ENCODE assay signal across 8 cellular contexts in the genomic region with DNA sequence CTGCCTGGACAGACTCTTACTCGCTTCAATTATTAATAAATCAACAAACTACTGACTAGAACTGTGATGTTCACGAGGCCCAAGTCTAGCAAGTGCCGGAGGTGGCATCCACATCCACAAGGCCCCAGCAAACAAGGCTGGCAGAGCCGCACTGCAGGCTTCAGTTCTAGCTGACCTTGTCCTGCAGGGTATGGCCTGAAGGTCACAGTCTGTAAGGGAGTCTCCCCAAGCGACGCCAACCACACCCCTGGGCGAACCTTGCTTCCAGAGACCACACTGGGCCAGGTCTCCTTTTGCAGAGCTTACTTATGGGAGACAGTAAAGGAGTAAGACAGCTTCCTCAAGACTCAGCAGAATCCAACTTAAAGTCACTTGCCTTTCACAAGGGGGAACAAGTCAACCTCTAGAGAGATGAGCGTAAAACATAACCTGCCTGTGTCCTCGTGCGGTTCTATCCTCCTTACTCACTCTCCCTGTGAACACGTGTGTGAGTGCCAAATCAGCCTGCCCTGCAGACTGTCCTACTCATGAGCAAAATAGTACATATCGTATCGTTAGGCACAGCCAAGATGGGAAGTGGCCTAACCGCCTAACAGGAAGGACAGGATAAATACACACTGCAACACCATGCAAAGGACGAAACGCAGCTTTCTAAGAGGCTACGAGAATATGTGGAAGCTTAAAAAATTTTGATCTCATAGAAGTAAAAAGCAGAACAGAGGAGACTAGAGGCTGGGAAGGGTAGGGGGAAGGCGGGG. TPM values are rescaled to one million over a fixed set of nuclear protein-coding genes. Genes with fewer than 3 reads are reported as not detected.
A peak's percentile ranks its signal among the peaks of the same experiment; 100 is the strongest.
DNase-seq lines count a peak whose midpoint lies in the region; ATAC-seq and TF ChIP-seq lines count a peak whose summit lies in the region.

No MANE protein-coding gene starts in this region.

- no peaks in the 10 kb centered on the region for H3K36me3 Mint-ChIP-seq in T-cell

- peaks cover 95 to 98% (median 97%) of the 10 kb centered on the region in 3 donors for H3K4me1 Mint-ChIP-seq in T-cell

- CTCF ChIA-PET in T-cell (lab: Charles Lee), result interaction anchor here (0.6 to 7.6 kb wide), 4 partner anchors 18 to 74 kb away, joined by 3 to 132 read pairs (median 4); no protein-coding TSS in a partner anchor

- no peaks in the 10 kb centered on the region for H3K9me3 Mint-ChIP-seq in T-cell

- H3K4me3 Mint-ChIP-seq in T-cell, result peak overlapping the region; percentile 3 to 58 (median 34)

- peak overlapping the region; percentile 80 for H3K27ac ChIP-seq in psoas muscle

- peaks cover 90% of the 10 kb centered on the region for H3K4me1 ChIP-seq in psoas muscle

- no peak overlapping the region for H3K4me3 ChIP-seq in psoas muscle

- DNase-seq in G401 (ENCODE audit: low spot score), result peak; percentile 82
- peak in 2 of 34 experiments; percentile 19 to 35 for DNase-seq in T-cell
- DNase-seq in psoas muscle, result peak; percentile 67 to 89
- no peak for DNase-seq in DMS114 treated with DMSO at 0.1 percent for 48 hours (lab: John Stamatoyannopoulos, UW; ENCODE audit: unreplicated experiment)
- DNase-seq in GM13976 (ENCODE audit: low spot score), result no peak

- peak overlapping the region; percentile 83 to 93 for H3K27ac Mint-ChIP-seq in T-cell

- H3K36me3 ChIP-seq in psoas muscle (ENCODE audit: insufficient read depth in 1 of 2, low read depth in 1 of 2), result no peaks in the 10 kb centered on the region

- TF ChIP-seq CTCF in psoas muscle (IDR thresholded peaks at IDR 0.05), result no peak
- no peak for TF ChIP-seq CTCF in GM13976 (IDR thresholded peaks at IDR 0.05; ENCODE audit: borderline replicate concordance, control extremely low read depth, extremely low read depth, insufficient read depth, missing control alignments)

- POLR2A ChIA-PET in T-cell (lab: Charles Lee), result interaction anchor here in 1 of 2 donors (0.7 kb wide), 1 partner anchor 8 kb away, joined by 4 read pairs; no protein-coding TSS in a partner anchor

- WGBS in psoas muscle, 3 donors, result 28 to 39% (median 29%) methylated on average over 18 of the region's 18 CpGs

- no peaks in the 10 kb centered on the region for H3K27me3 ChIP-seq in psoas muscle (ENCODE audit: insufficient read depth in 3 of 3, low read length in 2 of 3)

- intact Hi-C loops in psoas muscle (cut with DNase I), result no loop called here

- ATAC-seq in T-cell (replicated peaks in 1 of 4), result no peak
- peak; percentile 50 for ATAC-seq in esophagus mucosa
- peak; percentile 81 to 83 (median 82) for ATAC-seq in psoas muscle
- no peak for ATAC-seq in HG03280 (IDR thresholded peaks at IDR 0.05; ENCODE audit: unreplicated experiment)
- no peak for ATAC-seq in HG02938 (IDR thresholded peaks at IDR 0.05; ENCODE audit: unreplicated experiment)

- H3K27me3 Mint-ChIP-seq in T-cell, result no peaks in the 10 kb centered on the region

- H3K9me3 ChIP-seq in psoas muscle, result no peaks in the 10 kb centered on the region

- in situ Hi-C loops in G401 (cut with HindIII; ENCODE audit: low sequenced_read_pairs) (no loop called here), GM13976 (cut with MboI; ENCODE audit: low sequenced_read_pairs, unreplicated experiment) (no loop called here)

RNA-seq across cellular contexts. Expression of gene FAM53B, which starts 22.7 kb away (rescaled TPM):
- 17.0 and 21.4 TPM in 2 replicates for total RNA-seq in G401 (2014; rRNA removed; shearing (Covaris generic))
- total RNA-seq in T-cell (10 to 100 TPM; 39.3 to 86.5 (median 52.3) TPM), esophagus mucosa (24.9 TPM), psoas muscle (100 to 1,000 TPM in 1 of 4 donors, 10 to 100 TPM in 3; 31.0 to 142 (median 43.1) TPM)
- 100 to 1,000 TPM in 1 of 3 donors, 10 to 100 TPM in 2; 34.9 to 178 (median 55.8) TPM for polyA plus RNA-seq in psoas muscle

Comparison
In these comparisons a context has a peak if more than half of its experiments do, and no peak if none do; other contexts are left out.
1. DNase-seq: peak in G401 (single experiment) and psoas muscle (2 of 2); none in DMS114 treated with DMSO at 0.1 percent for 48 hours (single experiment) and GM13976 (single experiment).
2. ATAC-seq: peak in esophagus mucosa (single experiment) and psoas muscle (4 of 4); none in T-cell (0 of 4), HG03280 (single experiment) and HG02938 (single experiment).